Comparison of ENCODE assay signal across 8 cellular contexts in the genomic region with DNA sequence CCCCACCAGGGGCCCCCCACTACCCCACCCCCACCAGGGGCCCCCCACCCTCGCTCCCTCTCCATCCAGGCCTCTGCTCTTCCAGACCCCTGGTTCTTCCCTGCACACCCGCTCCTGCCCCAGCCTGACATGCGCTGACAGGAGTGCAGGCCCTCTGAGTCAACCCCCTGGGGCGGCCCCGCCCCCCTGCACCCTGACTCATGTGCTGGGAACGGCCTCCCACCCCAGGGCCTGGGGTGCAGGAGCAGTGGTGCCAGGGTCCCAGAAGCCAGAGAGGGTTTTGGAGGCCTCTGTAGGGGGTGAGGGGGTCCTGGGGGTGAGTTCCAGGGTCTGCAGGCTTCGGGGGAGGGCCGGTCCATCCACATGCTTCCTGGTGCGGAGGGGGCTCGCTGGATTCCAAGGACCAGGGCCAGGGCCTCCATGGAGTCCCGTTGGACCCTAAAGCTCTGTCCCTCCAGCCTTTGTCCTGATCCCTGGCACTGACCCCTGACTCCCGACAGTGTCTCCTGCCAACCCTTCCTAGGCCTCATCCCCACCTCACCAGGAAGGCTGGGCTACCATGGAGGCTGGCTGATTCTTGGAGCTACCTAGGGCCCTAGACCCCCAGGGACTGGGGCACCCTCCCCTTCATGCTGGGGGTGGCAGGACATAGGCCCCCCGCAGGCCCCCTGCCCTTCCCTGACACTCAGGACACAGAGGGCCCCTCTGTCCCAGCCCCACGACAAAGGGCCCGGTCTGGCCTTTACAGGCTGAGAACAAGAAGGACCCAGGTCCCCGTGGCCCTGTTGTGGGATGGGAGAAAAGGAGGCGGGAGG. TPM values are rescaled to one million over a fixed set of nuclear protein-coding genes. Genes with fewer than 3 reads are reported as not detected.
DNase-seq lines count a peak whose midpoint lies in the region; ATAC-seq and TF ChIP-seq lines count a peak whose summit lies in the region.

No MANE protein-coding gene starts in this region.

- peak overlapping the region; percentile 86 for H3K4me3 Mint-ChIP-seq in Caco-2 (ENCODE audit: unreplicated experiment)
- no peak overlapping the region for H3K4me3 Mint-ChIP-seq in neural progenitor cell

- H3K27me3 Mint-ChIP-seq in Caco-2 (ENCODE audit: insufficient read depth, unreplicated experiment) (no peaks in the 10 kb centered on the region), neural progenitor cell (ENCODE audit: insufficient read depth, low read depth) (peaks cover 2% of the 10 kb centered on the region)

- no peaks in the 10 kb centered on the region for H3K9me3 ChIP-seq in Caco-2
- H3K9me3 ChIP-seq in neural progenitor cell (ENCODE audit: low read depth): no peaks in the 10 kb centered on the region

- H3K36me3 Mint-ChIP-seq in Caco-2 (ENCODE audit: insufficient read depth, unreplicated experiment) (peaks cover 17% of the 10 kb centered on the region), neural progenitor cell (no peaks in the 10 kb centered on the region)

- no TSS peak for BruUV-seq in Caco-2 (replicated peaks; lab: Mats Ljungman, UMichigan)

- CTCF ChIA-PET in Caco-2 (lab: Charles Lee): interaction anchor here (0.9 to 2.1 kb wide), 3 partner anchors 25 to 186 kb away, joined by 5 to 10 read pairs (median 8); a partner anchor contains a TSS

- H3K4me1 ChIP-seq in Caco-2 (peaks cover 28% of the 10 kb centered on the region), neural progenitor cell (peaks cover 10% of the 10 kb centered on the region)

- H3K27me3 ChIP-seq in Caco-2 (replicated peaks; ENCODE audit: control insufficient read depth, insufficient read depth, low read length) (no peaks in the 10 kb centered on the region), neural progenitor cell (no peaks in the 10 kb centered on the region)

- H3K4me1 Mint-ChIP-seq in Caco-2 (ENCODE audit: low read depth, unreplicated experiment) (peaks cover 8% of the 10 kb centered on the region), neural progenitor cell (no peaks in the 10 kb centered on the region)

- H3K36me3 ChIP-seq in Caco-2 (ENCODE audit: control insufficient read depth, insufficient read depth, low read length) (peaks cover 2% of the 10 kb centered on the region; the same call in 1 of the 2 replicates), neural progenitor cell (no peaks in the 10 kb centered on the region)

- TF ChIP-seq RAD21 in Ishikawa (IDR thresholded peaks at IDR 0.05; ENCODE audit: low read depth): no peak

- H3K9me3 Mint-ChIP-seq in Caco-2 (ENCODE audit: unreplicated experiment): no peaks in the 10 kb centered on the region
- no peaks in the 10 kb centered on the region for H3K9me3 Mint-ChIP-seq in neural progenitor cell

- peak overlapping the region; percentile 91 for H2AFZ ChIP-seq in neural progenitor cell (replicated peaks)

- H3K27ac Mint-ChIP-seq in Caco-2 (ENCODE audit: unreplicated experiment): peak overlapping the region; percentile 82
- H3K27ac Mint-ChIP-seq in neural progenitor cell: no peak overlapping the region

- no peak for ATAC-seq in GM21576 (IDR thresholded peaks at IDR 0.05; ENCODE audit: unreplicated experiment)

- H3K4me3 ChIP-seq in Caco-2 (ENCODE audit: low read depth, low read length) (peak overlapping the region; percentile 95), choroid plexus epithelial cell (ENCODE audit: low read depth, low read length) (no peak overlapping the region), neural progenitor cell (no peak overlapping the region)

- H3F3A ChIP-seq in neural progenitor cell (ENCODE audit: low read depth): no peaks in the 10 kb centered on the region

- no peaks in the 10 kb centered on the region for H3K79me2 ChIP-seq in neural progenitor cell (ENCODE audit: low read depth)

- H3K27ac ChIP-seq in neural progenitor cell: no peak overlapping the region

- TF ChIP-seq CTCF in Caco-2 (IDR thresholded peaks at IDR 0.05; ENCODE audit: insufficient read depth in 1 of 2, low read depth in 1 of 2, low read length in 1 of 2, severe bottlenecking in 1 of 2, unreplicated experiment in 1 of 2): no peak
- TF ChIP-seq CTCF in choroid plexus epithelial cell (conservative IDR thresholded peaks at IDR 0.05; ENCODE audit: low read depth, low read length): no peak
- TF ChIP-seq CTCF in neural progenitor cell (IDR thresholded peaks at IDR 0.05): no peak

- TF ChIP-seq EP300 in Ishikawa (IDR thresholded peaks at IDR 0.05; ENCODE audit: borderline replicate concordance): 0 out of 2 replicates have a peak, but pooled peaks have one; percentile 9

- H3K9ac ChIP-seq in neural progenitor cell: no peak overlapping the region

- DNase-seq in Caco-2 (peak; percentile 88), choroid plexus epithelial cell (ENCODE audit: low read depth) (peak; percentile 70), neural progenitor cell (ENCODE audit: low spot score) (no peak), UCSD-AML1 (lab: John Stamatoyannopoulos, UW; ENCODE audit: unreplicated experiment) (no peak), cerebellum (ENCODE audit: low spot score) (no peak), D341Med (ENCODE audit: low spot score) (no peak)

- peak overlapping the region; percentile 35 for H3K4me2 ChIP-seq in neural progenitor cell

- POLR2A ChIA-PET in Caco-2 (lab: Charles Lee): interaction anchor here (1.0 to 1.6 kb wide), 5 partner anchors 14 to 186 kb away, joined by 3 to 10 read pairs (median 7); a partner anchor contains a TSS

- H4K20me1 ChIP-seq in neural progenitor cell (ENCODE audit: low read depth): no peaks in the 10 kb centered on the region

- intact Hi-C loops in Caco-2 (cut with micrococcal nuclease; ENCODE audit: unreplicated experiment): loop anchor here (2.0 to 10.0 kb wide), 2 partner anchors 25 to 51 kb away; a partner anchor contains a TSS

TF ChIP-seq in Ishikawa, 13 proteins besides CTCF, POLR2A, EP300 and RAD21:
- TF ChIP-seq CREB1 (IDR thresholded peaks at IDR 0.05; ENCODE audit: low read depth): no peak
- TF ChIP-seq ZBTB7A (IDR thresholded peaks at IDR 0.05; ENCODE audit: low read depth): peak; percentile 75; the same call in 1 of the 2 replicates

RNA-seq across cellular contexts. Expression of a gene that starts 0.6 kb away (rescaled TPM):
- 143 and 149 TPM in 2 replicates for total RNA-seq in Caco-2 (2022)
- 6.5 and 8.5 TPM in 2 replicates for total RNA-seq in neural progenitor cell (ENCODE audit: low replicate concordance)
- total RNA-seq in cerebellum: 0.73 TPM

RNA-seq across cellular contexts. Expression of a gene that starts 21.4 kb away (rescaled TPM):
- total RNA-seq in Caco-2 (2022) (119 and 124 TPM in 2 replicates), neural progenitor cell (ENCODE audit: low replicate concordance) (5.4 and 8.4 TPM in 2 replicates), cerebellum (6.3 TPM)

RNA-seq across cellular contexts. Expression of a gene that starts 24.1 kb away (rescaled TPM):
- total RNA-seq in Caco-2 (2022): 30.7 and 35.6 TPM in 2 replicates
- total RNA-seq in neural progenitor cell (ENCODE audit: low replicate concordance): 16.4 and 110 TPM in 2 replicates
- 59.2 TPM for total RNA-seq in cerebellum

RNA-seq across cellular contexts. Expression of a gene that starts 48.4 kb away (rescaled TPM):
- total RNA-seq in Caco-2 (2022): 85.5 and 92.6 TPM in 2 replicates
- total RNA-seq in neural progenitor cell (ENCODE audit: low replicate concordance): 1.3 and 4.7 TPM in 2 replicates
- not detected for total RNA-seq in cerebellum

RNA-seq across cellular contexts. Expression of a gene that starts 56.7 kb away (rescaled TPM):
- total RNA-seq in Caco-2 (2022) (40.6 and 44.3 TPM in 2 replicates), neural progenitor cell (ENCODE audit: low replicate concordance) (24.7 and 44.2 TPM in 2 replicates), cerebellum (26.9 TPM)

Comparison
In these comparisons a context has a peak if more than half of its experiments do, and no peak if none do; other contexts are left out.
1. DNase-seq: peak in Caco-2 (2 of 2) and choroid plexus epithelial cell (single experiment); none in neural progenitor cell (single experiment), UCSD-AML1 (single experiment), cerebellum (single experiment) and D341Med (single experiment).
2. RNA of a gene that starts 0.6 kb away (total RNA-seq): 143 to 149 TPM in Caco-2; 6.5 to 8.5 TPM in neural progenitor cell and 0.73 TPM in cerebellum (single experiment); every median in the first group is over 10 times any median in the second.
3. RNA of a gene that starts 21.4 kb away (total RNA-seq): 119 to 124 TPM in Caco-2; 6.3 TPM in cerebellum (single experiment) and 5.4 to 8.4 TPM in neural progenitor cell; every median in the first group is over 10 times any median in the second.